Comparison of ENCODE assay signal across 5 cellular contexts in genomic region chr6:10507715-10508114, GRCh38.
"Had no signal": no experiment of that assay in that cellular context is flagged by ENCODE, and none has a peak within 500 bp of the region (broad histone marks: within the 10 kb centered on the region; RNA-seq: fewer than 3 reads in every experiment).

No MANE protein-coding gene starts in this region.

- H3K36me3 Mint-ChIP-seq: IgD-negative memory B cell had no signal

- H3K4me2 ChIP-seq: GM23338 had no signal

- H3K4me3 ChIP-seq: GM23338 had no signal

- H2AFZ ChIP-seq: GM23338 had no signal

- H3K9me3 Mint-ChIP-seq: GM23338, H9, IgD-negative memory B cell had no signal

- DNase-seq: H9, HCEC 1CT had no signal

- ATAC-seq: GM23338, HepG2 had no signal

- H3K4me3 Mint-ChIP-seq: GM23338, H9, IgD-negative memory B cell had no signal

- H3K27ac Mint-ChIP-seq: GM23338, H9, IgD-negative memory B cell had no signal
